Comparison of ENCODE assay signal across 16 cellular contexts in genomic region chr16:11145173-11145820, GRCh38.
A peak's percentile ranks its signal among the peaks of the same experiment; 100 is the strongest.
DNase-seq lines count a peak whose midpoint lies in the region; ATAC-seq and TF ChIP-seq lines count a peak whose summit lies in the region.
"Had no signal": no experiment of that assay in that cellular context is flagged by ENCODE, and none has a peak within 500 bp of the region (broad histone marks: within the 10 kb centered on the region; RNA-seq: fewer than 3 reads in every experiment).

No MANE protein-coding gene starts in this region.

- no peaks in the 10 kb centered on the region for H3K27me3 Mint-ChIP-seq in chondrocyte (ENCODE audit: low read depth)
- H3K27me3 Mint-ChIP-seq: natural killer cell treated with Interleukin-12 subunit alpha and Interleukin-12 subunit beta and Interleukin-15 and Interleukin-18, amount 100 ng/mL, for 72 hours had no signal

- H3K27me3 ChIP-seq in MG63 (no peaks in the 10 kb centered on the region), lower lobe of right lung (ENCODE audit: low read depth) (no peaks in the 10 kb centered on the region)
- H3K27me3 ChIP-seq: thyroid gland had no signal

- H3K9me3 ChIP-seq in MG63 (no peaks in the 10 kb centered on the region), lower lobe of right lung (no peaks in the 10 kb centered on the region)
- H3K9me3 ChIP-seq: thyroid gland had no signal

- peaks cover 3% of the 10 kb centered on the region for H3K4me1 Mint-ChIP-seq in chondrocyte (ENCODE audit: low read depth)

- H3K36me3 ChIP-seq in MG63 (peaks cover 4% of the 10 kb centered on the region), lower lobe of right lung (no peaks in the 10 kb centered on the region)
- H3K36me3 ChIP-seq: thyroid gland had no signal

- H3K4me1 ChIP-seq in lower lobe of right lung: peaks cover 3% of the 10 kb centered on the region

- H3K9me3 Mint-ChIP-seq in chondrocyte (ENCODE audit: low read depth): no peaks in the 10 kb centered on the region
- H3K9me3 Mint-ChIP-seq: natural killer cell treated with Interleukin-12 subunit alpha and Interleukin-12 subunit beta and Interleukin-15 and Interleukin-18, amount 100 ng/mL, for 72 hours had no signal

- intact Hi-C loops in lower lobe of right lung (cut with DNase I): no loop called here

- peaks cover 10% of the 10 kb centered on the region for H3K36me3 Mint-ChIP-seq in chondrocyte (ENCODE audit: low read depth)

- no peak overlapping the region for H3K27ac Mint-ChIP-seq in chondrocyte (ENCODE audit: unreplicated experiment)

- no peak overlapping the region for H3K4me3 Mint-ChIP-seq in chondrocyte (ENCODE audit: unreplicated experiment)
- H3K4me3 Mint-ChIP-seq: natural killer cell treated with Interleukin-12 subunit alpha and Interleukin-12 subunit beta and Interleukin-15 and Interleukin-18, amount 100 ng/mL, for 72 hours had no signal

- H3K27ac ChIP-seq in lower lobe of right lung: no peak overlapping the region
- H3K27ac ChIP-seq: thyroid gland, VCaP had no signal

- TF ChIP-seq CTCF in chondrocyte (IDR thresholded peaks at IDR 0.05) (no peak), lower lobe of right lung (IDR thresholded peaks at IDR 0.05) (no peak)

- no peak overlapping the region for H3K4me3 ChIP-seq in MG63
- H3K4me3 ChIP-seq in lower lobe of right lung: no peak overlapping the region
- H3K4me3 ChIP-seq: thyroid gland had no signal

- ATAC-seq in lower lobe of right lung: peak; percentile 42 to 47
- ATAC-seq: natural killer cell treated with Interleukin-12 subunit alpha and Interleukin-12 subunit beta and Interleukin-15 and Interleukin-18, amount 100 ng/mL, for 72 hours had no signal

- peak; percentile 85 for DNase-seq in AG20443 (ENCODE audit: low spot score)
- peak; percentile 85 for DNase-seq in MG63
- DNase-seq in chondrocyte (ENCODE audit: low spot score): peak; percentile 33
- no peak for DNase-seq in lower lobe of right lung
- no peak for DNase-seq in LoVo (ENCODE audit: low spot score)
- DNase-seq in HuH-7.5 (ENCODE audit: low spot score): no peak
- no peak for DNase-seq in GOT3 (lab: John Stamatoyannopoulos, UW)
- no peak for DNase-seq in iPS-NIHi11 (ENCODE audit: low spot score)
- DNase-seq: activated gamma-delta T cell treated with Interleukin-2 at 50 U/mL for 16 hours; mammary epithelial cell; NCI-H1092; NCI-H345; stimulated activated CD8-positive, alpha-beta memory T cell treated with anti-CD3 and anti-CD28 coated beads, Interleukin-4, amount 100 ng/mL, for 48 hours; thyroid gland had no signal

Comparison
In these comparisons a context has a peak if more than half of its experiments do, and no peak if none do; other contexts are left out.
1. DNase-seq: peak in AG20443 (single experiment), MG63 (single experiment) and chondrocyte (single experiment); none in lower lobe of right lung (single experiment), LoVo (single experiment), HuH-7.5 (single experiment), GOT3 (single experiment) and iPS-NIHi11 (single experiment).